In the genomic region with DNA sequence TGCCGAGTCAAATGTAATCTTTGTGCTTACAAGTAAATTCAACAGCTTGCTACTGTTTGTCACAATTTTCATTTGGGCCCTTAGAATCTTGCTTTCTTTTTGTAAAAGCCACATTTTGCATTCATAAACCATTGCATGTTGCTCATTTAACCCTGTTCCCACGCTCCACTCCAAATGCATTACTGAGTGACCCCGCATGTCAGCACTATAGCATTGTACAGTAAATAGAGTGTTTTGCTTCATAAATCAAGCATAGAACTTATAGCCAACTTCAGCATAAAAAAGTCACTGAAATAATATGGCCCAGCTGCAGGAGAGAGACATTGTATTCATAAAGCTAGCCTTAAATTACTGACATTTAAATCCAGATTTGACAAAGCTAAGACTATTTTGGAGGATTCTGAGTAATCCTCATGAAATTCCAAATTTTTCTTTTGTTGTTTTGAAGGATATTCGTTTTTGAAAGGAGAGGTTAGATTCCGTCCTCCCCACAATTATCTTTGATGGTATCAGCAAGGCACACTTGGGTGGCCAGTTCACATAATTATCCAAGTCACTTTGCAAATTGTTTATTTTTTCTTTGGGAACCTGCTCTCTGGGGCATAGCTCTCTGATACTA, we compare ENCODE assay signal across 24 cellular contexts.
DNase-seq lines count a peak whose midpoint lies in the region; ATAC-seq and TF ChIP-seq lines count a peak whose summit lies in the region.
"Had no signal": no experiment of that assay in that cellular context is flagged by ENCODE, and none has a peak within 500 bp of the region (broad histone marks: within the 10 kb centered on the region; RNA-seq: fewer than 3 reads in every experiment).

No MANE protein-coding gene starts in this region.

- no peaks in the 10 kb centered on the region for H3K9me3 ChIP-seq in SK-N-SH
- no peaks in the 10 kb centered on the region for H3K9me3 ChIP-seq in fibroblast of lung (ENCODE audit: control insufficient read depth, insufficient read depth, low read depth, low read length)
- peaks cover 24% of the 10 kb centered on the region for H3K9me3 ChIP-seq in mucosa of descending colon
- H3K9me3 ChIP-seq: BE2C had no signal

- no peaks in the 10 kb centered on the region for H3K27me3 ChIP-seq in SK-N-SH (ENCODE audit: insufficient read depth)
- H3K27me3 ChIP-seq in fibroblast of lung (ENCODE audit: control insufficient read depth, insufficient read depth, low read length), result no peaks in the 10 kb centered on the region
- H3K27me3 ChIP-seq: BE2C had no signal

- no peaks in the 10 kb centered on the region for H3K27me3 Mint-ChIP-seq in stimulated activated memory B cell treated with anti-CD40 and anti-IgM and Interleukin-4, amounts not matched to agents 10 μg/mL and 1 μg/mL and 100 μg/mL, for 72 hours
- no peaks in the 10 kb centered on the region for H3K27me3 Mint-ChIP-seq in endothelial cell (ENCODE audit: unreplicated experiment)
- H3K27me3 Mint-ChIP-seq: activated naive CD4-positive, alpha-beta T cell treated with anti-CD3 and anti-CD28 coated beads, Interleukin-2, amount 10 ng/mL, durations not matched to agents 7 days and 5 days; type B pancreatic cell had no signal

- TF ChIP-seq CTCF in SK-N-SH (IDR thresholded peaks at IDR 0.05) (no peak), fibroblast of lung (conservative IDR thresholded peaks at IDR 0.05 in 1 of 2, IDR thresholded peaks at IDR 0.05 in 1 of 2; ENCODE audit: low read depth in 1 of 2, low read length in 2 of 2) (no peak), mucosa of descending colon (IDR thresholded peaks at IDR 0.05) (no peak), endothelial cell (IDR thresholded peaks at IDR 0.05; ENCODE audit: unreplicated experiment) (no peak)

- H3K4me1 ChIP-seq in SK-N-SH (ENCODE audit: control insufficient read depth in 1 of 2, insufficient read depth in 2 of 2, low read depth in 1 of 2, low read length in 1 of 2) (peaks cover 0 to 5% of the 10 kb centered on the region in 2 experiments; a peak in 2 of 4 replicates), fibroblast of lung (ENCODE audit: control insufficient read depth, extremely low read depth, insufficient read depth, low read length) (peaks cover 2% of the 10 kb centered on the region), mucosa of descending colon (ENCODE audit: low read depth) (no peaks in the 10 kb centered on the region)
- H3K4me1 ChIP-seq: BE2C had no signal

- H3K9ac ChIP-seq in SK-N-SH (no peak overlapping the region), fibroblast of lung (ENCODE audit: insufficient read depth, low read length) (no peak overlapping the region)

- peak overlapping the region; percentile 47 for H3K4me3 Mint-ChIP-seq in stimulated activated memory B cell treated with anti-CD40 and anti-IgM and Interleukin-4, amounts not matched to agents 10 μg/mL and 1 μg/mL and 100 μg/mL, for 72 hours
- H3K4me3 Mint-ChIP-seq in endothelial cell (ENCODE audit: unreplicated experiment), result no peak overlapping the region
- H3K4me3 Mint-ChIP-seq: activated naive CD4-positive, alpha-beta T cell treated with anti-CD3 and anti-CD28 coated beads, Interleukin-2, amount 10 ng/mL, durations not matched to agents 7 days and 5 days; type B pancreatic cell had no signal

- H3K4me1 Mint-ChIP-seq in stimulated activated memory B cell treated with anti-CD40 and anti-IgM and Interleukin-4, amounts not matched to agents 10 μg/mL and 1 μg/mL and 100 μg/mL, for 72 hours, result peaks cover 39% of the 10 kb centered on the region
- H3K4me1 Mint-ChIP-seq in endothelial cell (ENCODE audit: unreplicated experiment), result no peaks in the 10 kb centered on the region
- H3K4me1 Mint-ChIP-seq: activated naive CD4-positive, alpha-beta T cell treated with anti-CD3 and anti-CD28 coated beads, Interleukin-2, amount 10 ng/mL, durations not matched to agents 7 days and 5 days had no signal

- TF ChIP-seq EP300 in SK-N-SH (IDR thresholded peaks at IDR 0.05; ENCODE audit: borderline replicate concordance in 1 of 2, low read depth in 1 of 2, low read length in 1 of 2), result no peak

- WGBS in SK-N-SH (ENCODE audit: low lambda C conversion rate), result 68% methylated on average over 5 of the region's 5 CpGs

- peak overlapping the region; percentile 52 for H3K27ac Mint-ChIP-seq in stimulated activated memory B cell treated with anti-CD40 and anti-IgM and Interleukin-4, amounts not matched to agents 10 μg/mL and 1 μg/mL and 100 μg/mL, for 72 hours
- H3K27ac Mint-ChIP-seq in endothelial cell (ENCODE audit: unreplicated experiment), result no peak overlapping the region
- H3K27ac Mint-ChIP-seq: activated naive CD4-positive, alpha-beta T cell treated with anti-CD3 and anti-CD28 coated beads, Interleukin-2, amount 10 ng/mL, durations not matched to agents 7 days and 5 days; type B pancreatic cell had no signal

- POLR2A ChIA-PET in SK-N-SH (lab: Yijun Ruan, JAX), result no interaction called here

- CTCF ChIA-PET in SK-N-SH (lab: Yijun Ruan, JAX), result interaction anchor here (0.9 to 1.0 kb wide), 2 partner anchors 24 to 28 kb away, joined by 4 read pairs; no protein-coding TSS in a partner anchor

- peaks cover 3% of the 10 kb centered on the region; the same call in 1 of the 2 replicates for H3K9me2 ChIP-seq in SK-N-SH

- H3K36me3 Mint-ChIP-seq in stimulated activated memory B cell treated with anti-CD40 and anti-IgM and Interleukin-4, amounts not matched to agents 10 μg/mL and 1 μg/mL and 100 μg/mL, for 72 hours, result no peaks in the 10 kb centered on the region
- no peaks in the 10 kb centered on the region for H3K36me3 Mint-ChIP-seq in endothelial cell (ENCODE audit: low read depth, unreplicated experiment)
- H3K36me3 Mint-ChIP-seq: activated naive CD4-positive, alpha-beta T cell treated with anti-CD3 and anti-CD28 coated beads, Interleukin-2, amount 10 ng/mL, durations not matched to agents 7 days and 5 days; type B pancreatic cell had no signal

- H3K4me2 ChIP-seq in SK-N-SH, result no peak overlapping the region
- peak overlapping the region; percentile 48 for H3K4me2 ChIP-seq in fibroblast of lung (ENCODE audit: extremely low read depth, insufficient read depth, low read length)

- H4K20me1 ChIP-seq in SK-N-SH (ENCODE audit: insufficient read depth) (no peaks in the 10 kb centered on the region), fibroblast of lung (ENCODE audit: control insufficient read depth, extremely low read depth, insufficient read depth, low read length) (no peaks in the 10 kb centered on the region)

- intact Hi-C loops in mucosa of descending colon (cut with DNase I, micrococcal nuclease), result no loop called here

- H3K4me3 ChIP-seq in SK-N-SH (ENCODE audit: low read depth in 2 of 2, low read length in 1 of 2) (no peak overlapping the region), fibroblast of lung (replicated peaks in 1 of 4; ENCODE audit: control extremely low read depth in 1 of 4, insufficient read depth in 1 of 4, low read depth in 3 of 4, low read length in 4 of 4) (no peak overlapping the region), mucosa of descending colon (no peak overlapping the region)

- H3K27ac ChIP-seq in SK-N-SH (ENCODE audit: low read depth in 2 of 2, low read length in 1 of 2), result no peak overlapping the region
- H3K27ac ChIP-seq in fibroblast of lung (ENCODE audit: insufficient read depth, low read length), result no peak overlapping the region
- H3K27ac ChIP-seq: 22Rv1, epithelial cell of prostate, RWPE1 had no signal

- peaks cover 4% of the 10 kb centered on the region for H3K9me3 Mint-ChIP-seq in stimulated activated memory B cell treated with anti-CD40 and anti-IgM and Interleukin-4, amounts not matched to agents 10 μg/mL and 1 μg/mL and 100 μg/mL, for 72 hours
- H3K9me3 Mint-ChIP-seq in endothelial cell (ENCODE audit: unreplicated experiment), result no peaks in the 10 kb centered on the region
- H3K9me3 Mint-ChIP-seq: type B pancreatic cell had no signal

- no peaks in the 10 kb centered on the region for H3K79me2 ChIP-seq in SK-N-SH (ENCODE audit: insufficient read depth)
- no peaks in the 10 kb centered on the region for H3K79me2 ChIP-seq in fibroblast of lung (ENCODE audit: control insufficient read depth, insufficient read depth, low read length)

- H3K36me3 ChIP-seq in SK-N-SH (replicated peaks in 1 of 2; ENCODE audit: control insufficient read depth in 1 of 2, insufficient read depth in 2 of 2, low read length in 1 of 2), result no peaks in the 10 kb centered on the region
- no peaks in the 10 kb centered on the region for H3K36me3 ChIP-seq in fibroblast of lung (ENCODE audit: control insufficient read depth, insufficient read depth, low read length)
- no peaks in the 10 kb centered on the region for H3K36me3 ChIP-seq in mucosa of descending colon (ENCODE audit: low read depth)
- H3K36me3 ChIP-seq: BE2C had no signal

- no peak for DNase-seq in SK-N-SH
- DNase-seq in NCI-H69 (lab: John Stamatoyannopoulos, UW), result peak; percentile 32
- DNase-seq in fibroblast of lung (ENCODE audit: low read depth in 2 of 2), result peak in 1 of 2 donors; percentile 51
- no peak for DNase-seq in mucosa of descending colon
- no peak for DNase-seq in endothelial cell (ENCODE audit: low spot score)
- DNase-seq: activated CD4-positive, CD25-positive, alpha-beta regulatory T cell treated with anti-CD3 and anti-CD28 coated beads, Interleukin-2, amount 50 U/mL, for 72 hours; activated CD8-positive, alpha-beta memory T cell treated with anti-CD3 and anti-CD28 coated beads for 24 hours; activated naive CD4-positive, alpha-beta T cell treated with anti-CD3 and anti-CD28 coated beads, Interleukin-2, amount 10 ng/mL, durations not matched to agents 7 days and 5 days; activated T-cell treated with anti-CD3 and anti-CD28 coated beads, Interleukin-2, amount 50 U/mL, for 48 hours; anterior cingulate cortex; BE2C; central memory CD4-positive, alpha-beta T cell; DMS53; kidney; NCI-H1694 treated with DMSO at 0.1 percent for 48 hours; NCI-H526; retina had no signal

- no peaks in the 10 kb centered on the region for H3F3A ChIP-seq in SK-N-SH (replicated peaks; ENCODE audit: insufficient read depth)

- TF ChIP-seq RAD21 in SK-N-SH (IDR thresholded peaks at IDR 0.05; ENCODE audit: low read length), result no peak

- H2AFZ ChIP-seq in SK-N-SH (ENCODE audit: low read depth) (peak overlapping the region; percentile 55), fibroblast of lung (ENCODE audit: low read length) (peak overlapping the region; percentile 32)

- ATAC-seq in SK-N-SH treated with all-trans-retinoic acid at 6 μM for 48 hours (no peak), GM18517 (IDR thresholded peaks at IDR 0.05; ENCODE audit: unreplicated experiment) (no peak), mucosa of descending colon (no peak)
- no peak for ATAC-seq in stimulated activated memory B cell treated with anti-CD40 and anti-IgM and Interleukin-4, amounts not matched to agents 10 μg/mL and 1 μg/mL and 100 μg/mL, for 72 hours

TF ChIP-seq in SK-N-SH, 30 proteins besides CTCF, POLR2A, EP300 and RAD21 (continues in another document):
- TF ChIP-seq TCF12 (IDR thresholded peaks at IDR 0.05) (no peak), MEF2A (IDR thresholded peaks at IDR 0.05; ENCODE audit: borderline replicate concordance, low read depth) (no peak), NRF1 (IDR thresholded peaks at IDR 0.05; ENCODE audit: low read depth, low read length) (no peak)

TF ChIP-seq in SK-N-SH treated with all-trans-retinoic acid at 6 μM for 48 hours, 23 proteins besides CTCF, POLR2A, EP300 and RAD21 (continues in another document):
- TF ChIP-seq ZFP30 (CRISPR knock-in tag; IDR thresholded peaks at IDR 0.05), result no peak
- TF ChIP-seq ZNF565 (CRISPR knock-in tag; conservative IDR thresholded peaks at IDR 0.05; ENCODE audit: low read depth), result no peak
- TF ChIP-seq BACH2 (CRISPR knock-in tag; IDR thresholded peaks at IDR 0.05; ENCODE audit: borderline replicate concordance), result no peak
